In the genomic region with DNA sequence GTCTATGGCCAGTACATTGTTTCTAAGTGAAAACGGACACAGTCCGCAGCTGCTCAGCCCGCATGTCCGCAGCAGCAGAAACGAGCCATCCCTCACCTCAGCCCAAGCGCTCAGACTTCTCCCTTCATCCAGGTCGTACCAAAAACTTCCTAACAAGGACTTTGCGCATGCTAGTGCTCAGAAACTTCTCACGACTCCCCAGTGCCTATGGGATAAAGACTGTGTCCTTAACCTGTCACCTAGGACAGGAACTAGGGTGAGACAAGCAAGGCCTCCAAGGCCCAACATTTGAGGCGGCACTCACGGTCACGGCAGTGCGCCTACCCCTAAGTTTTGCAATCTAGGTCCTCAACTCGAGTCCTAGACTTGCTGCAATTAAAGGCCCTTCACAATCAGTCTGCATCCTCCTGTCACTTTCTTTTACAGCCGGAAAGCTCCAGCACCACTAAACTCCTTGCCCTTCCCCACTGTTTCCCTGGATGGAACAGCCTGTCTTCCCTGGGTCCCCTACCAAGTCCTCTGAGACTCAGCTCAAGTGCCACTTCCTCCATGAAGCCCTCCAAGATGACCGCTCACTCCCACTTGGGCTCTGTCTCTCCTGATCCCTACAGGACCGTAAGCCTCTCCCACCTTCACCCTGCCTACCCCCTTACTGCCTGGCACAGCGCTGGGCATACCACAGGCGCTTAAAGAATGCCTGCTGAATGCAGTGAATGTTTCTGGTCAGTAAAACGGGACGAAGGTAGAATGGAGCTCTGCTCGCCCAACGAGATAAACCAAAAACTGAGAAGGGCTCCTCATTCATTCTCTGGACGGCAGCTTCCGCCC, we compare ENCODE assay signal across 1 cellular context.
TF ChIP-seq lines count a peak whose summit lies in the region.

No MANE protein-coding gene starts in this region.

TF ChIP-seq in HEK293, 187 proteins besides CTCF, POLR2A, EP300 and RAD21 (continued from another document):
- peak; percentile 61; the same call in 1 of the 2 replicates for TF ChIP-seq ZNF280D (tag by site-specific recombination; IDR thresholded peaks at IDR 0.05)
- TF ChIP-seq ZSCAN30 (tag by site-specific recombination; IDR thresholded peaks at IDR 0.05) = no peak
- no peak for TF ChIP-seq EGR2 (tag by site-specific recombination; IDR thresholded peaks at IDR 0.05; ENCODE audit: low read depth)
- TF ChIP-seq ZNF335 (tag by site-specific recombination; conservative IDR thresholded peaks at IDR 0.05) = peak; percentile 97
- no peak for TF ChIP-seq ZNF677 (tag by site-specific recombination; IDR thresholded peaks at IDR 0.05)
- TF ChIP-seq ZNF311 (tag by site-specific recombination; IDR thresholded peaks at IDR 0.05; ENCODE audit: borderline replicate concordance) = no peak
- no peak for TF ChIP-seq ZNF596 (tag by site-specific recombination; IDR thresholded peaks at IDR 0.05)
- no peak for TF ChIP-seq ZNF529 (tag by site-specific recombination; IDR thresholded peaks at IDR 0.05; ENCODE audit: insufficient replicate concordance)
- TF ChIP-seq ZNF133 (tag by site-specific recombination; IDR thresholded peaks at IDR 0.05) = no peak
- no peak for TF ChIP-seq ZNF155 (tag by site-specific recombination; IDR thresholded peaks at IDR 0.05)
